ENCODE assay signal across 1 cellular context in the genomic region with DNA sequence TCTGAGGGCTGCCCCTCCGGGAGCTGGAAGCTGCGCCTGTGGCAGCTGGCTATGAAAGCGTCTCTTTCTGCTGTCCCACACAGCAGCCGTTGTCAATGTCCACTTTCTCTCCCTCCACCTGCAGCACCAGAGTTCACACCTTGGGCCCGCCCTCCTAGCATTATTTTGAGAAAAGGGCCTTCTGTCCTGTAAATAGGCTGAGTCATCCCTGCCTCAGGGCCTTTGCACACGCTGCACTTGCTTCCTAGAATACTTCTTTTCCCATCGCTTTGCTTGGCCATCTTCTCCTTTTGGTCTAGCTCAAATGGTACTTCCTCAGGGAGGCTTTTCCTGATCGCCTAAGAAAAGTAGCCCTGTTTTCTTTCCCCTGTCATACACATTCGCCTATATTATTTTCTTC.
TF ChIP-seq lines count a peak whose summit lies in the region.

No MANE protein-coding gene starts in this region.

TF ChIP-seq in HEK293, 187 proteins besides CTCF, POLR2A, EP300 and RAD21 (continued from another document):
- TF ChIP-seq ZBTB49 (tag by site-specific recombination; IDR thresholded peaks at IDR 0.05; ENCODE audit: low read depth) (no peak), ZNF623 (tag by site-specific recombination; IDR thresholded peaks at IDR 0.05) (peak; percentile 98), GLIS2 (tag by site-specific recombination; IDR thresholded peaks at IDR 0.05) (no peak), HOXD13 (CRISPR knock-in tag; IDR thresholded peaks at IDR 0.05; ENCODE audit: borderline replicate concordance) (no peak)
